ENCODE assay signal across 8 cellular contexts in genomic region chr6:37256692-37257319, GRCh38. TPM values are rescaled to one million over a fixed set of nuclear protein-coding genes. Genes with fewer than 3 reads are reported as not detected.
DNase-seq lines count a peak whose midpoint lies in the region; ATAC-seq and TF ChIP-seq lines count a peak whose summit lies in the region.

No MANE protein-coding gene starts in this region.

- H4K20me1 ChIP-seq in GM23248 (ENCODE audit: insufficient read depth) (no peaks in the 10 kb centered on the region), fibroblast of lung (ENCODE audit: control insufficient read depth, extremely low read depth, insufficient read depth, low read length) (no peaks in the 10 kb centered on the region)

- H3K79me2 ChIP-seq in GM23248 (ENCODE audit: insufficient read depth) (peaks cover 41% of the 10 kb centered on the region), fibroblast of lung (ENCODE audit: control insufficient read depth, insufficient read depth, low read length) (peaks cover 6% of the 10 kb centered on the region)

- no peaks in the 10 kb centered on the region for H3K9me2 ChIP-seq in GM23248 (ENCODE audit: insufficient read depth)

- H2AFZ ChIP-seq in GM23248 (peak overlapping the region; percentile 91), fibroblast of lung (ENCODE audit: low read length) (peak overlapping the region; percentile 38)

- TF ChIP-seq EP300 in sigmoid colon (IDR thresholded peaks at IDR 0.05) = no peak

- no peak for TF ChIP-seq POLR2A in sigmoid colon (IDR thresholded peaks at IDR 0.05)

- H3K9me3 ChIP-seq in GM23248 (ENCODE audit: low read depth) = no peaks in the 10 kb centered on the region
- no peaks in the 10 kb centered on the region for H3K9me3 ChIP-seq in RWPE2 (ENCODE audit: severe bottlenecking)
- H3K9me3 ChIP-seq in fibroblast of lung (ENCODE audit: control insufficient read depth, insufficient read depth, low read depth, low read length) = no peaks in the 10 kb centered on the region
- H3K9me3 ChIP-seq in sigmoid colon = no peaks in the 10 kb centered on the region

- H3K9ac ChIP-seq in GM23248 = peak overlapping the region; percentile 98; the same call in 1 of the 2 replicates
- H3K9ac ChIP-seq in fibroblast of lung (ENCODE audit: insufficient read depth, low read length) = peak overlapping the region; percentile 26

- 0 out of 2 replicates have a peak, but pooled peaks cover 3% of the 10 kb centered on the region for H3F3A ChIP-seq in GM23248 (ENCODE audit: insufficient read depth)

- H3K4me1 ChIP-seq in GM23248 (ENCODE audit: insufficient read depth) (peaks cover 11% of the 10 kb centered on the region), RWPE2 (ENCODE audit: insufficient read depth, poor library complexity, severe bottlenecking) (peaks cover 18% of the 10 kb centered on the region), fibroblast of lung (ENCODE audit: control insufficient read depth, extremely low read depth, insufficient read depth, low read length) (peaks cover 5% of the 10 kb centered on the region), sigmoid colon (peaks cover 0 to 23% (median 19%) of the 10 kb centered on the region in 4 donors)

- H3K4me2 ChIP-seq in GM23248 (ENCODE audit: unreplicated experiment) (peak overlapping the region; percentile 98), fibroblast of lung (ENCODE audit: extremely low read depth, insufficient read depth, low read length) (peak overlapping the region; percentile 90)

- intact Hi-C loops in sigmoid colon (cut with DNase I) = no loop called here

- H3K27ac ChIP-seq in GM23248 = peak overlapping the region; percentile 77; the same call in 1 of the 2 replicates
- H3K27ac ChIP-seq in RWPE2 (ENCODE audit: poor library complexity, severe bottlenecking) = peak overlapping the region; percentile 56
- peak overlapping the region; percentile 97 for H3K27ac ChIP-seq in fibroblast of lung (ENCODE audit: insufficient read depth, low read length)
- peak overlapping the region; percentile 77 to 85 (median 80) for H3K27ac ChIP-seq in sigmoid colon

- H3K36me3 ChIP-seq in GM23248 (ENCODE audit: low read depth) = no peaks in the 10 kb centered on the region
- no peaks in the 10 kb centered on the region for H3K36me3 ChIP-seq in RWPE2 (ENCODE audit: low read depth)
- H3K36me3 ChIP-seq in fibroblast of lung (ENCODE audit: control insufficient read depth, insufficient read depth, low read length) = no peaks in the 10 kb centered on the region
- no peaks in the 10 kb centered on the region for H3K36me3 ChIP-seq in sigmoid colon

- TF ChIP-seq CTCF in RWPE2 (IDR thresholded peaks at IDR 0.05; ENCODE audit: poor library complexity, severe bottlenecking) = no peak
- no peak for TF ChIP-seq CTCF in fibroblast of lung (conservative IDR thresholded peaks at IDR 0.05 in 1 of 2, IDR thresholded peaks at IDR 0.05 in 1 of 2; ENCODE audit: low read depth in 1 of 2, low read length in 2 of 2)
- no peak for TF ChIP-seq CTCF in sigmoid colon (IDR thresholded peaks at IDR 0.05)

- H3K4me3 ChIP-seq in GM23248 = peak overlapping the region; percentile 91
- H3K4me3 ChIP-seq in RWPE2 (ENCODE audit: severe bottlenecking) = peak overlapping the region; percentile 88
- H3K4me3 ChIP-seq in fibroblast of lung (replicated peaks in 1 of 4; ENCODE audit: control extremely low read depth in 1 of 4, insufficient read depth in 1 of 4, low read depth in 3 of 4, low read length in 4 of 4) = peak overlapping the region; percentile 91 to 92 (median 92)
- peak overlapping the region; percentile 79 to 93 (median 81) for H3K4me3 ChIP-seq in sigmoid colon

- H3K27me3 ChIP-seq in GM23248 (replicated peaks; ENCODE audit: insufficient read depth) (no peaks in the 10 kb centered on the region), RWPE2 (ENCODE audit: insufficient read depth, poor library complexity, severe bottlenecking) (no peaks in the 10 kb centered on the region), fibroblast of lung (ENCODE audit: control insufficient read depth, insufficient read depth, low read length) (no peaks in the 10 kb centered on the region), sigmoid colon (no peaks in the 10 kb centered on the region)

- in situ Hi-C loops in GM23248 (cut with MboI) = no loop called here

- DNase-seq in GM23248 (peak; percentile 69), RWPE2 (ENCODE audit: low spot score) (no peak), fibroblast of lung (ENCODE audit: low read depth in 2 of 2) (peak in 1 of 2 donors; percentile 67), sigmoid colon (no peak), HK-2 (ENCODE audit: unreplicated experiment) (no peak), amniotic stem cell (lab: John Stamatoyannopoulos, UW) (no peak)
- no peak for DNase-seq in stimulated activated CD4-positive, alpha-beta T cell treated with anti-CD3 and anti-CD28 coated beads, Interleukin-1b, Interleukin-23, amount 100 ng/mL, for 48 hours

- WGBS in GM23248 (ENCODE audit: low coverage in 1 of 2, low lambda C conversion rate in 2 of 2, missing lambda C conversion rate in 2 of 2), 2 experiments = 39 to 40% methylated on average over 12 of the region's 12 CpGs
- WGBS in sigmoid colon, 2 donors = 43 to 65% methylated on average over 12 of the region's 12 CpGs

- ATAC-seq in RWPE2 (ENCODE audit: low read depth) (peak; percentile 39), HG02938 (IDR thresholded peaks at IDR 0.05; ENCODE audit: unreplicated experiment) (no peak)

RNA-seq across cellular contexts. Expression of gene TBC1D22B, which starts 0.8 kb away (rescaled TPM):
- 5.0 and 12.1 TPM in 2 replicates for total RNA-seq in GM23248 (2014; rRNA removed; shearing (Covaris generic))
- 7.4 and 8.3 TPM in 2 replicates for polyA plus RNA-seq in GM23248 (2016; fragmentation: Nextera tagmentation; extraction: Ambion mirVana)
- 8.2 and 9.7 TPM in 2 replicates for total RNA-seq in fibroblast of lung
- polyA plus RNA-seq in fibroblast of lung = 6.3 and 7.2 TPM in 2 replicates
- 5.8 and 6.6 TPM in 2 replicates for polyA plus RNA-seq in fibroblast of lung (2012)
- polyA minus RNA-seq in fibroblast of lung (ENCODE audit: low replicate concordance) = 7.7 and 11.1 TPM in 2 replicates
- 1 to 10 TPM; 6.1 to 7.2 (median 6.3) TPM for total RNA-seq in sigmoid colon
- 10 to 100 TPM in 1 of 3 donors, 1 to 10 TPM in 2; 8.6 to 10.8 (median 9.5) TPM for polyA plus RNA-seq in sigmoid colon

RNA-seq across cellular contexts. Expression of gene TMEM217, which starts 1.1 kb away (rescaled TPM):
- total RNA-seq in GM23248 (2014; rRNA removed; shearing (Covaris generic)) = 1.2 and 4.6 TPM in 2 replicates
- polyA plus RNA-seq in GM23248 (2016; fragmentation: Nextera tagmentation; extraction: Ambion mirVana) (4.4 and 6.5 TPM in 2 replicates), fibroblast of lung (3.0 and 3.1 TPM in 2 replicates), sigmoid colon (under 1 TPM; 0.60 to 0.90 (median 0.69) TPM)
- total RNA-seq in fibroblast of lung (4.0 and 4.9 TPM in 2 replicates), sigmoid colon (1 to 10 TPM in 2 of 4 donors, under 1 TPM in 1, not detected in 1; 0.55 to 5.3 (median 1.1) TPM)
- 2.4 and 2.7 TPM in 2 replicates for polyA plus RNA-seq in fibroblast of lung (2012)
- polyA minus RNA-seq in fibroblast of lung (ENCODE audit: low replicate concordance) = 1.8 TPM in 1 of 2 replicates, not detected in the other
